In the genomic region with DNA sequence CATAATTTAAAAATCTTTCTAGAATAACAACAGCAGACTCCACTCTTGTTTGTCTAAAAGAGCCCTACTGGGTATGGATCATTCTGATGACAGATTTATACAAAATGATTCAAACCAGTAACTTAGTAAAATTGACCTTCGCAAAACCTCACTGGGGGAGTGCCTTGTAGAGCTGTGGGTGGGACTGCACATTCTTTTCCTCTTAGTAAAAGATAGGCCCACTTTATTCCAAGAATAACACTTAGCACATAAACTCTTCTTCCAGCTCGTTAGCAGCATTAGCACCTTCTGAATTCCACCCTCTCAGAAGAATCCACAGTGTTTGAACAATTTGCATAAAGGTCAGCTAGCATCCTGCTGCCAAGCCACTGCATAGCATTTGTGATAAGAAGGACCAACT, we compare ENCODE assay signal across 1 cellular context.
TF ChIP-seq lines count a peak whose summit lies in the region.

No MANE protein-coding gene starts in this region.

TF ChIP-seq in HEK293, 187 proteins besides CTCF, POLR2A, EP300 and RAD21 (continued from another document):
- TF ChIP-seq ZNF692 (tag by site-specific recombination; IDR thresholded peaks at IDR 0.05) (no peak), EGR2 (tag by site-specific recombination; IDR thresholded peaks at IDR 0.05; ENCODE audit: low read depth) (0 out of 2 replicates have a peak, but pooled peaks have one; percentile 13), HIC1 (tag by site-specific recombination; IDR thresholded peaks at IDR 0.05) (no peak), ZSCAN23 (tag by site-specific recombination; IDR thresholded peaks at IDR 0.05) (no peak), ZNF341 (tag by site-specific recombination; IDR thresholded peaks at IDR 0.05; ENCODE audit: low read depth) (no peak), ZNF473 (tag by site-specific recombination; IDR thresholded peaks at IDR 0.05) (no peak), REPIN1 (tag by site-specific recombination; IDR thresholded peaks at IDR 0.05; ENCODE audit: low read depth) (no peak), ZBTB48 (tag by site-specific recombination; IDR thresholded peaks at IDR 0.05) (no peak), ZNF560 (tag by site-specific recombination; IDR thresholded peaks at IDR 0.05; ENCODE audit: borderline replicate concordance) (no peak), GLI2 (tag by site-specific recombination; IDR thresholded peaks at IDR 0.05; ENCODE audit: borderline replicate concordance, low read depth) (peak; percentile 71), ZNF202 (tag by site-specific recombination; IDR thresholded peaks at IDR 0.05; ENCODE audit: borderline replicate concordance) (no peak), ZNF48 (tag by site-specific recombination; IDR thresholded peaks at IDR 0.05) (no peak), ZNF366 (tag by site-specific recombination; conservative IDR thresholded peaks at IDR 0.05) (no peak), ZNF157 (tag by site-specific recombination; IDR thresholded peaks at IDR 0.05) (no peak), ZNF600 (tag by site-specific recombination; IDR thresholded peaks at IDR 0.05) (no peak), OSR2 (tag by site-specific recombination; IDR thresholded peaks at IDR 0.05) (peak; percentile 62)
- TF ChIP-seq, protein P1, sequence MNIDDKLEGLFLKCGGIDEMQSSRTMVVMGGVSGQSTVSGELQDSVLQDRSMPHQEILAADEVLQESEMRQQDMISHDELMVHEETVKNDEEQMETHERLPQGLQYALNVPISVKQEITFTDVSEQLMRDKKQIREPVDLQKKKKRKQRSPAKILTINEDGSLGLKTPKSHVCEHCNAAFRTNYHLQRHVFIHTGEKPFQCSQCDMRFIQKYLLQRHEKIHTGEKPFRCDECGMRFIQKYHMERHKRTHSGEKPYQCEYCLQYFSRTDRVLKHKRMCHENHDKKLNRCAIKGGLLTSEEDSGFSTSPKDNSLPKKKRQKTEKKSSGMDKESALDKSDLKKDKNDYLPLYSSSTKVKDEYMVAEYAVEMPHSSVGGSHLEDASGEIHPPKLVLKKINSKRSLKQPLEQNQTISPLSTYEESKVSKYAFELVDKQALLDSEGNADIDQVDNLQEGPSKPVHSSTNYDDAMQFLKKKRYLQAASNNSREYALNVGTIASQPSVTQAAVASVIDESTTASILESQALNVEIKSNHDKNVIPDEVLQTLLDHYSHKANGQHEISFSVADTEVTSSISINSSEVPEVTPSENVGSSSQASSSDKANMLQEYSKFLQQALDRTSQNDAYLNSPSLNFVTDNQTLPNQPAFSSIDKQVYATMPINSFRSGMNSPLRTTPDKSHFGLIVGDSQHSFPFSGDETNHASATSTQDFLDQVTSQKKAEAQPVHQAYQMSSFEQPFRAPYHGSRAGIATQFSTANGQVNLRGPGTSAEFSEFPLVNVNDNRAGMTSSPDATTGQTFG (tag by site-specific recombination; IDR thresholded peaks at IDR 0.05; ENCODE audit: borderline replicate concordance), result no peak
- TF ChIP-seq, protein P2, sequence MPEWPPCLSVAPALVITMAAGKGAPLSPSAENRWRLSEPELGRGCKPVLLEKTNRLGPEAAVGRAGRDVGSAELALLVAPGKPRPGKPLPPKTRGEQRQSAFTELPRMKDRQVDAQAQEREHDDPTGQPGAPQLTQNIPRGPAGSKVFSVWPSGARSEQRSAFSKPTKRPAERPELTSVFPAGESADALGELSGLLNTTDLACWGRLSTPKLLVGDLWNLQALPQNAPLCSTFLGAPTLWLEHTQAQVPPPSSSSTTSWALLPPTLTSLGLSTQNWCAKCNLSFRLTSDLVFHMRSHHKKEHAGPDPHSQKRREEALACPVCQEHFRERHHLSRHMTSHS (tag by site-specific recombination; IDR thresholded peaks at IDR 0.05), result no peak
